Comparison of ENCODE assay signal across 8 cellular contexts in the genomic region with DNA sequence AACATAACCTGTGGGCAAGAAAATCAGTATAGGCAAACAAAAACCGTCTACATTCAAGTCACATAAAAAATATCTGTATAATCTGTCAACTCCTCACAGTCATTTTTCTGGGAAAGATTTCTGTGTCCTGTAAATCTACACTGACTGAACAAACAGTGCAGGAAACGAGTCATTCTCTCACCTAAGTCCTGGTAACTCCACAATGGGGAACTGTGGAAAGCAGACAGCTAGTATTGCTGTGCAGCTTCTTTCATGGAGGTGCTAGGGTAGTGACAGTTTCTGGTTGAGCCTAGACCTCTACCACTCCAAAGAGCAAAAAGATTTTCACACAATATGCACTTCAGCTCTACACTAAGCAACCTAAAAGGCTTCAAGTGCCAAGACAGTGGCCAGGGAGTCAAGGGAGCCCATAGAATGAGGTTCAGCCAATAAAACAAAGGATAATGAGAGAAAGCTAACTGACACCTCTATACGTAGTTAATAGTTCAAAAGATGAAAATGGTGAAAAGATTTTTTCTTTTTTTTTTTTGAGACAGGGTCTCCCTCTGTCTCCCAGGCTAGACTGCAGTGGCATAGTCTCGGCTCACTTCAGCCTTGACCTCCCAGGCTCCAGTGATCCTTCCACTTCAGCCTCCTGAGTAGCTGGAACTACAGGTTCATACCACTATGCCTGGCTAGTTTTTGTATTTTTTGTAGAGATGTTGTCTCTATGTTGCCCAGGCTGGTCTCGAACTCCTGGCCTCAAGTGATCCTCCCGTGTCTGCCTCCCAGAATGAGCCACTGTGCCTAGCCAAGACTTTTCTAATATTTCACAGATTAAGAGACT. TPM values are rescaled to one million over a fixed set of nuclear protein-coding genes. Genes with fewer than 3 reads are reported as not detected.
DNase-seq lines count a peak whose midpoint lies in the region; TF ChIP-seq lines count a peak whose summit lies in the region.

No MANE protein-coding gene starts in this region.

- no peak overlapping the region for H2AFZ ChIP-seq in smooth muscle cell (ENCODE audit: low read depth)

- TF ChIP-seq CTCF in RWPE1 (conservative IDR thresholded peaks at IDR 0.05; ENCODE audit: low read depth) (no peak), esophagus muscularis mucosa (IDR thresholded peaks at IDR 0.05) (no peak), smooth muscle cell (IDR thresholded peaks at IDR 0.05; ENCODE audit: borderline replicate concordance, insufficient read depth, poor library complexity, severe bottlenecking) (no peak), GM10248 (IDR thresholded peaks at IDR 0.05; ENCODE audit: control extremely low read depth, extremely low read depth, low read depth, missing control alignments) (no peak)

- H3K27me3 ChIP-seq in esophagus muscularis mucosa (no peaks in the 10 kb centered on the region), smooth muscle cell (ENCODE audit: low read depth) (no peaks in the 10 kb centered on the region)

- H3K79me2 ChIP-seq in smooth muscle cell (ENCODE audit: low read depth) = peaks cover 100% of the 10 kb centered on the region

- no peaks in the 10 kb centered on the region for H3K36me3 ChIP-seq in esophagus muscularis mucosa
- H3K36me3 ChIP-seq in smooth muscle cell (ENCODE audit: low read depth) = no peaks in the 10 kb centered on the region

- peaks cover 24% of the 10 kb centered on the region for H3F3A ChIP-seq in smooth muscle cell (ENCODE audit: low read depth)

- H3K4me1 ChIP-seq in esophagus muscularis mucosa = peaks cover 84 to 91% (median 89%) of the 10 kb centered on the region in 4 donors
- H3K4me1 ChIP-seq in smooth muscle cell (ENCODE audit: low read depth) = peaks cover 53% of the 10 kb centered on the region

- peak overlapping the region; percentile 68 for H3K27ac ChIP-seq in RWPE1
- peak overlapping the region; percentile 0 to 79 (median 35) for H3K27ac ChIP-seq in esophagus muscularis mucosa (replicated peaks in 1 of 4)
- peak overlapping the region; percentile 94 for H3K27ac ChIP-seq in smooth muscle cell (ENCODE audit: low read depth)

- CTCF ChIA-PET in RWPE1 (lab: Yijun Ruan, JAX) = interaction anchor here (1.1 kb wide), 1 partner anchor 31 kb away, joined by 4 read pairs; no protein-coding TSS in a partner anchor
- CTCF ChIA-PET in GM10248 (lab: Yijun Ruan, JAX) = interaction anchor here (0.8 to 15.0 kb wide), 6 partner anchors 9 to 72 kb away, joined by 3 to 501 read pairs (median 5); no protein-coding TSS in a partner anchor

- H3K9ac ChIP-seq in smooth muscle cell (ENCODE audit: low read depth) = no peak overlapping the region

- TF ChIP-seq EP300 in esophagus muscularis mucosa (IDR thresholded peaks at IDR 0.05) = no peak

- H3K9me3 ChIP-seq in esophagus muscularis mucosa (no peaks in the 10 kb centered on the region), smooth muscle cell (replicated peaks; ENCODE audit: low read depth) (no peaks in the 10 kb centered on the region)

- peak overlapping the region; percentile 77 for H3K4me2 ChIP-seq in smooth muscle cell

- WGBS in esophagus muscularis mucosa = 54% methylated on average over 6 of the region's 6 CpGs
- 55% methylated on average over 6 of the region's 6 CpGs for WGBS in smooth muscle cell (ENCODE audit: low lambda C conversion rate)

- peaks cover 99% of the 10 kb centered on the region for H4K20me1 ChIP-seq in smooth muscle cell (ENCODE audit: low read depth)

- peak in 2 of 3 experiments; percentile 11 to 44 for DNase-seq in NCI-H1417 (lab: John Stamatoyannopoulos, UW)
- no peak for DNase-seq in NCI-H1417 treated with DMSO at 0.1 percent for 48 hours (lab: John Stamatoyannopoulos, UW)
- no peak for DNase-seq in RWPE1 (ENCODE audit: low spot score)
- no peak for DNase-seq in esophagus muscularis mucosa (ENCODE audit: extremely low spot score)
- no peak for DNase-seq in smooth muscle cell (lab: John Stamatoyannopoulos, UW; ENCODE audit: unreplicated experiment)
- DNase-seq in GM10248 (ENCODE audit: extremely low spot score) = no peak
- DNase-seq in AG08396 (ENCODE audit: low spot score) = no peak
- no peak for DNase-seq in D341Med (ENCODE audit: low spot score)

- POLR2A ChIA-PET in RWPE1 (lab: Yijun Ruan, JAX; ENCODE audit: low non-redundant PET) = interaction anchor here (0.6 kb wide), 1 partner anchor 29 kb away, joined by 5 read pairs; no protein-coding TSS in a partner anchor
- POLR2A ChIA-PET in GM10248 (lab: Yijun Ruan, JAX) = interaction anchor here (0.8 to 1.0 kb wide), 2 partner anchors 11 to 81 kb away, joined by 4 to 5 read pairs; partner anchors contain the start of gene KHDRBS1

- intact Hi-C loops in esophagus muscularis mucosa (cut with DNase I) = loop anchor here (10.0 kb wide), 1 partner anchor 82 kb away; the partner anchor contains the start of gene KHDRBS1

- H3K4me3 ChIP-seq in esophagus muscularis mucosa (no peak overlapping the region), smooth muscle cell (no peak overlapping the region)

- TF ChIP-seq POLR2A in esophagus muscularis mucosa (IDR thresholded peaks at IDR 0.05; ENCODE audit: low read depth) = no peak

RNA-seq across cellular contexts. Expression of gene PTP4A2, which starts 5.5 kb away (rescaled TPM):
- total RNA-seq in esophagus muscularis mucosa (100 to 1,000 TPM; 160 to 241 (median 173) TPM), smooth muscle cell (460 and 518 TPM in 2 replicates)
- polyA plus RNA-seq in smooth muscle cell = 316 and 334 TPM in 2 replicates

Comparison
In these comparisons a context has a peak if more than half of its experiments do, and no peak if none do; other contexts are left out.
1. DNase-seq: peak in NCI-H1417 (2 of 3); none in NCI-H1417 treated with DMSO at 0.1 percent for 48 hours (single experiment), RWPE1 (single experiment), esophagus muscularis mucosa (single experiment), smooth muscle cell (single experiment), GM10248 (single experiment), AG08396 (single experiment) and D341Med (single experiment).
2. H3K27ac ChIP-seq: peak in every context shown above with its lines; median percentile 94 in smooth muscle cell; 68 in RWPE1; 35 in esophagus muscularis mucosa.